ENCODE assay signal across 10 cellular contexts in genomic region chr20:54680872-54681297, GRCh38.
DNase-seq lines count a peak whose midpoint lies in the region; ATAC-seq, FAIRE-seq and TF ChIP-seq lines count a peak whose summit lies in the region.
"Had no signal": no experiment of that assay in that cellular context is flagged by ENCODE, and none has a peak within 500 bp of the region (broad histone marks: within the 10 kb centered on the region; RNA-seq: fewer than 3 reads in every experiment).

No MANE protein-coding gene starts in this region.

- no peaks in the 10 kb centered on the region for H3K36me3 ChIP-seq in bronchial epithelial cell (ENCODE audit: control insufficient read depth, insufficient read depth, low read length)

- intact Hi-C loops in posterior vena cava (cut with DNase I), result no loop called here

- ATAC-seq in GM19467 (IDR thresholded peaks at IDR 0.05; ENCODE audit: unreplicated experiment), result no peak
- no peak for ATAC-seq in GM21528 (IDR thresholded peaks at IDR 0.05; ENCODE audit: low FRiP score, unreplicated experiment)
- ATAC-seq: naive thymus-derived CD4-positive, alpha-beta T cell; T-cell had no signal

- TF ChIP-seq CTCF in C4-2B (conservative IDR thresholded peaks at IDR 0.05), result peak; percentile 85
- TF ChIP-seq CTCF in bronchial epithelial cell (IDR thresholded peaks at IDR 0.05; ENCODE audit: insufficient read depth, low read length, severe bottlenecking), result peak; percentile 63

- H3K4me3 ChIP-seq in bronchial epithelial cell (ENCODE audit: low read depth, low read length), result no peak overlapping the region

- TF ChIP-seq POLR2A in GM12891 (IDR thresholded peaks at IDR 0.05; ENCODE audit: low read depth, low read length), result no peak

- H3K27ac ChIP-seq in C4-2B, result no peak overlapping the region

- FAIRE-seq in GM12891 (lab: Jason Lieb, UNC) (no peak), bronchial epithelial cell (lab: Jason Lieb, UNC) (no peak)

- no peaks in the 10 kb centered on the region for H3K27me3 ChIP-seq in bronchial epithelial cell (ENCODE audit: control insufficient read depth, insufficient read depth, low read length)

- DNase-seq in GM12891 (ENCODE audit: insufficient read length, low spot score), result peak; percentile 8
- peak; percentile 51 for DNase-seq in NCI-H774 (lab: John Stamatoyannopoulos, UW)
- peak; percentile 27 for DNase-seq in bronchial epithelial cell (ENCODE audit: low read depth)
- peak; percentile 32 for DNase-seq in medulla oblongata (ENCODE audit: extremely low spot score)
- DNase-seq in posterior vena cava (ENCODE audit: low spot score), result no peak

TF ChIP-seq in GM12891, 5 proteins besides CTCF, POLR2A, EP300 and RAD21:
- TF ChIP-seq PAX5 (IDR thresholded peaks at IDR 0.05; ENCODE audit: insufficient read depth, low read length, severe bottlenecking), result no peak
- no peak for TF ChIP-seq POU2F2 (IDR thresholded peaks at IDR 0.05; ENCODE audit: low read depth, low read length)
- TF ChIP-seq SPI1 (IDR thresholded peaks at IDR 0.05; ENCODE audit: low read depth, low read length), result no peak
- no peak for TF ChIP-seq POLR2AphosphoS5 (IDR thresholded peaks at IDR 0.05; ENCODE audit: low read depth, low read length)
- TF ChIP-seq TAF1 (IDR thresholded peaks at IDR 0.05; ENCODE audit: low read depth, low read length), result no peak
